In the genomic region with DNA sequence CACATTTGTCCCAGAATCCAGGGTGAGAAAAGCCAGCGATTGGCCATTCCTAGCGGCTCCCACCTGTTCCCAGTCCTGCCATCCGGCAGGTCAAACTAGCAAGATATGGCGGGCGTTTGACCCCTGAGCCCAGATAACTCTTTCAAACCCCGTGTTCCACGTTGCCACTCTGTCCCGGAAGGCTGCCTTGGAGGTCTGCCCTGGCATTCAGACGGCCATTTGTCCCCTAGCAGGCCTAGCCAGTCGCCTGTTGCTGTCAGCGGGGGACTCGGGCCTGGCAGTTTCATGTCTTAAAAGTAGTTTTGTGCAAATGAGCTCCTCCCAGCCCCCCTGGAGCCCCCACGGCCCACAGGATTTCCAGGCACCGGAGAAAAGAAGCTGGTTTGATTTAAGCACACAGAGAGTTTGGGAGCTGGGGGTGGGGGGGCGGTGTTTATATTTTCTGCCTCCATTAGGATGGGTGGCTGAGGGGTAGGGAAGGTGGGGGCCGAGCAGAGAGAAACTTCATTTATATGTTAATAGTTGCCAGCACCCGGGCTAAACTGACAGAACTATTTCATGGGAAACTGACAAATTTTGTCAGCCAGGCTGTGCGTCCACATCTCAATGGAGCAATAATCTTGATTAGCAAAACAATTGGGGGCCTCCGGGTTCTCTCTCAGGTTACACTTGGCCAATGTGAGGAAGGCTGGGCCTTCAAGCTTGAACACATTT, we compare ENCODE assay signal across 1 cellular context.
A peak's percentile ranks its signal among the peaks of the same experiment; 100 is the strongest.
TF ChIP-seq lines count a peak whose summit lies in the region.

No MANE protein-coding gene starts in this region.

TF ChIP-seq in WTC11, 78 proteins besides CTCF, POLR2A, EP300 and RAD21 (continued from another document):
- TF ChIP-seq, protein P1, sequence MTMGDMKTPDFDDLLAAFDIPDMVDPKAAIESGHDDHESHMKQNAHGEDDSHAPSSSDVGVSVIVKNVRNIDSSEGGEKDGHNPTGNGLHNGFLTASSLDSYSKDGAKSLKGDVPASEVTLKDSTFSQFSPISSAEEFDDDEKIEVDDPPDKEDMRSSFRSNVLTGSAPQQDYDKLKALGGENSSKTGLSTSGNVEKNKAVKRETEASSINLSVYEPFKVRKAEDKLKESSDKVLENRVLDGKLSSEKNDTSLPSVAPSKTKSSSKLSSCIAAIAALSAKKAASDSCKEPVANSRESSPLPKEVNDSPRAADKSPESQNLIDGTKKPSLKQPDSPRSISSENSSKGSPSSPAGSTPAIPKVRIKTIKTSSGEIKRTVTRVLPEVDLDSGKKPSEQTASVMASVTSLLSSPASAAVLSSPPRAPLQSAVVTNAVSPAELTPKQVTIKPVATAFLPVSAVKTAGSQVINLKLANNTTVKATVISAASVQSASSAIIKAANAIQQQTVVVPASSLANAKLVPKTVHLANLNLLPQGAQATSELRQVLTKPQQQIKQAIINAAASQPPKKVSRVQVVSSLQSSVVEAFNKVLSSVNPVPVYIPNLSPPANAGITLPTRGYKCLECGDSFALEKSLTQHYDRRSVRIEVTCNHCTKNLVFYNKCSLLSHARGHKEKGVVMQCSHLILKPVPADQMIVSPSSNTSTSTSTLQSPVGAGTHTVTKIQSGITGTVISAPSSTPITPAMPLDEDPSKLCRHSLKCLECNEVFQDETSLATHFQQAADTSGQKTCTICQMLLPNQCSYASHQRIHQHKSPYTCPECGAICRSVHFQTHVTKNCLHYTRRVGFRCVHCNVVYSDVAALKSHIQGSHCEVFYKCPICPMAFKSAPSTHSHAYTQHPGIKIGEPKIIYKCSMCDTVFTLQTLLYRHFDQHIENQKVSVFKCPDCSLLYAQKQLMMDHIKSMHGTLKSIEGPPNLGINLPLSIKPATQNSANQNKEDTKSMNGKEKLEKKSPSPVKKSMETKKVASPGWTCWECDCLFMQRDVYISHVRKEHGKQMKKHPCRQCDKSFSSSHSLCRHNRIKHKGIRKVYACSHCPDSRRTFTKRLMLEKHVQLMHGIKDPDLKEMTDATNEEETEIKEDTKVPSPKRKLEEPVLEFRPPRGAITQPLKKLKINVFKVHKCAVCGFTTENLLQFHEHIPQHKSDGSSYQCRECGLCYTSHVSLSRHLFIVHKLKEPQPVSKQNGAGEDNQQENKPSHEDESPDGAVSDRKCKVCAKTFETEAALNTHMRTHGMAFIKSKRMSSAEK (CRISPR knock-in tag; IDR thresholded peaks at IDR 0.05; ENCODE audit: borderline replicate concordance) = 0 out of 2 replicates have a peak, but pooled peaks have one; percentile 55
- TF ChIP-seq TEAD1 (CRISPR knock-in tag; IDR thresholded peaks at IDR 0.05) (0 out of 2 replicates have a peak, but pooled peaks have one; percentile 22), ZNF423 (CRISPR knock-in tag; IDR thresholded peaks at IDR 0.05) (peak; percentile 49; the same call in 1 of the 2 replicates)
